In genomic region chr21:42233067-42233981, GRCh38 we compare ENCODE assay signal across 8 cellular contexts. TPM values are rescaled to one million over a fixed set of nuclear protein-coding genes. Genes with fewer than 3 reads are reported as not detected.
DNase-seq lines count a peak whose midpoint lies in the region; ATAC-seq and TF ChIP-seq lines count a peak whose summit lies in the region.

No MANE protein-coding gene starts in this region.

- ATAC-seq in GM21423 (IDR thresholded peaks at IDR 0.05; ENCODE audit: unreplicated experiment) = peak; percentile 43

- H3K4me3 ChIP-seq in choroid plexus epithelial cell (ENCODE audit: low read depth, low read length) = no peak overlapping the region

- peak; percentile 39 for TF ChIP-seq CTCF in choroid plexus epithelial cell (conservative IDR thresholded peaks at IDR 0.05; ENCODE audit: low read depth, low read length)

- peak; percentile 36 for DNase-seq in DMS153 (lab: John Stamatoyannopoulos, UW)
- peak; percentile 24 to 53 for DNase-seq in Kasumi-1 (lab: John Stamatoyannopoulos, UW)
- DNase-seq in activated CD4-positive, CD25-positive, alpha-beta regulatory T cell treated with anti-CD3 and anti-CD28 coated beads, Interleukin-2, amount 50 U/mL, for 72 hours = peak; percentile 66
- DNase-seq in choroid plexus epithelial cell (ENCODE audit: low read depth) = peak; percentile 59
- peak; percentile 54 to 81 for DNase-seq in lung microvascular endothelial cell (ENCODE audit: low read depth in 2 of 2)
- DNase-seq in stimulated activated CD8-positive, alpha-beta memory T cell treated with anti-CD3 and anti-CD28 coated beads, Interleukin-15, amount 100 ng/mL, for 48 hours (ENCODE audit: low read depth in 2 of 2) = peak; percentile 68 to 84
- DNase-seq in EL = no peak

RNA-seq across cellular contexts. Expression of gene ABCG1, which starts 14.4 kb away (rescaled TPM):
- 76.9 and 156 TPM in 2 replicates for total RNA-seq in lung microvascular endothelial cell
